In the genomic region with DNA sequence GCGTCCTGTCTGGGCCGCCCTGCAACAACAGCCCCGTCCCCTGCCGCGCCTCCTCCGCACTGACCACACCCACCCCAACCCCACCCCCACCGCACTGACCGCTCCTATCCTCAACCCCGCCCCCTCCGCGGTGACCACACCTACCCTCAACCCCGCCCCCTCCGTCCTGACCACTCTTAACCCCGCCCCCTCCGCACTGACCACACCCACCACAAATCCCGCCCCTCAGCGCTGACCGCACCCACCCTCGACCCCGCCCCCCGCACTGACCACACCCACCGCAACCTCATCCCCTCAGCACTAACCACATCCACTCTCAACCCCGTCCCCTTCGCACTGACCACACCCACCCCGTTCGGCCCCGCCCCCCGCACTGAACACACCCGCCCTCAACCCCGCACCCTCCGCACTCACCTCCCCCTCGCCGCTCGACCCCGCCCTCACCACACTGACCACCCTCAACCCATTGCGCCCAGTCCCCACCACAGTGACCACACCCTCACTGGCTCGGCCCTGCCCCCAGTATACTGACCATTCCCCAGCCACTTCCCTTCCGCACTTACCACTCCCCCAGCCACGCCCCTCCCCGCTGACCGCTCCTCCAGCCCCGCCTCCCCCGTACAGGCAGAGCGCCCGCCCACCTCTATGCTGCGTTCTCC, we compare ENCODE assay signal across 1 cellular context.
TF ChIP-seq lines count a peak whose summit lies in the region.

No MANE protein-coding gene starts in this region.

TF ChIP-seq in K562, 482 proteins besides CTCF, POLR2A, EP300 and RAD21 (continued from another document):
- no peak for TF ChIP-seq ZNF592 (IDR thresholded peaks at IDR 0.05)
- no peak for TF ChIP-seq GATA2 (CRISPR knock-in tag; IDR thresholded peaks at IDR 0.05)
- no peak for TF ChIP-seq ZNF311 (CRISPR knock-in tag; IDR thresholded peaks at IDR 0.05)
- TF ChIP-seq FOXK2 (conservative IDR thresholded peaks at IDR 0.05 in 1 of 2, IDR thresholded peaks at IDR 0.05 in 1 of 2; ENCODE audit: low read depth in 2 of 2), result peak; percentile 48 to 50; a peak in 3 of 4 replicates
- TF ChIP-seq ILF3 (IDR thresholded peaks at IDR 0.05; ENCODE audit: borderline replicate concordance), result no peak
- no peak for TF ChIP-seq POLR2G (IDR thresholded peaks at IDR 0.05; ENCODE audit: low read depth, low read length)
- no peak for TF ChIP-seq CREBBP (IDR thresholded peaks at IDR 0.05; ENCODE audit: low read depth, low read length)
- TF ChIP-seq ZNF695 (CRISPR knock-in tag; IDR thresholded peaks at IDR 0.05), result no peak
